Comparison of ENCODE assay signal across 19 cellular contexts in the genomic region with DNA sequence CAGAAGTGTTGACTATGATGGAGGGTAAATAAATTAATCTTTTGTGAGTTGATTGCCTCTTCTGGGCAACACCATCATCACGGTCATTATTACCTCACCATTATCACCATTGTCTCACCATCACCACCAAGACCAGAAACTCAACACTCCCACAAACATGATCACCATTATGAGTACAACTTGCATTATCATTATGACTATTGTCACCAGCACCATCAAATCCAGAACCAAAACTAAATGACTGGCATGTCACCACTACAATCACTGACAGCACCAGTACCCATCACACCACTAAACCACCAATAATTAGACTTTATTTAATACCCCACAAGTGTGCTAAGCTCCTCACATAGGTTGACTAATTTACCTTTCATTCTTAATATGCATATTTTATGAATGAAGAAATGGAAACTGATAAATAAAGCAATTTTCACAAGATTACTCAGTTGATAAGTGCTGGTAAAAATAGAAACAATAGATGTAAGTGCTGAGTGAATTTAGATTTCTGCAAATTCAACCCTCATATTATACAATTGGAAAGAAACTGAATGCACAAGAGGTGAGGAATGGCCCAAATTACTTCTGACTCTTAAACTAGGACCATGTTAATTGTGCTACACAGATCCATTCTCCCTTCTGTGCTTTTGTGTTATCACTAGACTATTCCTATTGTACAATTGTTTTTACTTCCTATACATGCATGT.
"Had no signal": no experiment of that assay in that cellular context is flagged by ENCODE, and none has a peak within 500 bp of the region (broad histone marks: within the 10 kb centered on the region; RNA-seq: fewer than 3 reads in every experiment).

No MANE protein-coding gene starts in this region.

- H3K4me1 ChIP-seq: breast epithelium, gastroesophageal sphincter, suprapubic skin, upper lobe of right lung had no signal

- H3K27me3 ChIP-seq: breast epithelium, gastroesophageal sphincter, neutrophil, suprapubic skin, tibial artery, upper lobe of right lung had no signal

- H3K36me3 ChIP-seq: breast epithelium, gastroesophageal sphincter, neutrophil, suprapubic skin, tibial artery, upper lobe of right lung had no signal

- H3K9me3 ChIP-seq: breast epithelium, gastroesophageal sphincter, neutrophil, suprapubic skin, tibial artery, upper lobe of right lung had no signal

- H3K4me3 ChIP-seq: breast epithelium, gastroesophageal sphincter, suprapubic skin, tibial artery, upper lobe of right lung had no signal

- ATAC-seq: activated naive CD8-positive, alpha-beta T cell treated with anti-CD3 and anti-CD28 coated beads, Interleukin-2, amount 50 U/mL, for 24 hours; gastroesophageal sphincter; left colon; sciatic nerve; stimulated activated memory B cell treated with anti-CD40 and anti-IgM and Interleukin-4, amounts not matched to agents 10 μg/mL and 1 μg/mL and 100 μg/mL, for 72 hours; upper lobe of right lung; WTC11 had no signal

- DNase-seq: activated naive CD8-positive, alpha-beta T cell treated with anti-CD3 and anti-CD28 coated beads, Interleukin-2, amount 50 U/mL, for 24 hours; activated T-cell treated with anti-CD3 and anti-CD28 coated beads for 4 hours; amygdala; central memory CD4-positive, alpha-beta T cell; head of caudate nucleus; hippocampal formation; left colon; small intestine; stimulated activated CD4-positive, alpha-beta T cell treated with anti-CD3 and anti-CD28 coated beads, Interleukin-4, amount 100 ng/mL, for 24 hours; T1000; tibial artery; upper lobe of right lung had no signal

- H3K27ac ChIP-seq: breast epithelium, gastroesophageal sphincter, neutrophil, suprapubic skin, tibial artery, upper lobe of right lung had no signal
